8 cellular contexts compared by ENCODE assay signal in genomic region chr11:66883021-66883968, GRCh38. TPM values are rescaled to one million over a fixed set of nuclear protein-coding genes. Genes with fewer than 3 reads are reported as not detected.
A peak's percentile ranks its signal among the peaks of the same experiment; 100 is the strongest.
DNase-seq lines count a peak whose midpoint lies in the region; ATAC-seq and TF ChIP-seq lines count a peak whose summit lies in the region.

No MANE protein-coding gene starts in this region.

- ATAC-seq in DND-41 (ENCODE audit: insufficient read depth, low read depth) (no peak), sciatic nerve (peak; percentile 41), GM21825 (IDR thresholded peaks at IDR 0.05; ENCODE audit: unreplicated experiment) (no peak), HG03460 (IDR thresholded peaks at IDR 0.05; ENCODE audit: unreplicated experiment) (no peak)

- no peaks in the 10 kb centered on the region for H3K9me3 ChIP-seq in DND-41 (ENCODE audit: insufficient read depth, low read length, severe bottlenecking)
- H3K9me3 ChIP-seq in SU-DHL-6 (ENCODE audit: insufficient read depth, low read length) = no peaks in the 10 kb centered on the region
- no peaks in the 10 kb centered on the region for H3K9me3 ChIP-seq in hepatocyte (ENCODE audit: low read depth)

- H4K20me1 ChIP-seq in DND-41 (ENCODE audit: insufficient read depth, low read length) (peaks cover 7% of the 10 kb centered on the region; the same call in 1 of the 2 replicates), SU-DHL-6 (ENCODE audit: low read depth, low read length) (no peaks in the 10 kb centered on the region), hepatocyte (ENCODE audit: insufficient read depth, poor library complexity, severe bottlenecking) (no peaks in the 10 kb centered on the region)

- DNase-seq in DND-41 = peak; percentile 56
- DNase-seq in LoVo (ENCODE audit: low spot score) = peak; percentile 58
- peak in 57 of 58 donors; percentile 20 to 89 (median 70) for DNase-seq in anterior cingulate cortex (lab: John Stamatoyannopoulos, UW)
- DNase-seq in hepatocyte (ENCODE audit: low spot score) = peak; percentile 72
- DNase-seq in sciatic nerve (ENCODE audit: low spot score) = peak; percentile 85

- peaks cover 36% of the 10 kb centered on the region for H3K4me1 ChIP-seq in DND-41 (ENCODE audit: insufficient read depth, low read length)
- H3K4me1 ChIP-seq in hepatocyte (ENCODE audit: insufficient read depth) = peaks cover 13% of the 10 kb centered on the region

- H3K79me2 ChIP-seq in DND-41 (ENCODE audit: insufficient read depth, low read length) (no peaks in the 10 kb centered on the region), SU-DHL-6 (ENCODE audit: insufficient read depth, low read length) (no peaks in the 10 kb centered on the region), hepatocyte (peaks cover 2% of the 10 kb centered on the region)

- 64% methylated on average over 27 of the region's 28 CpGs for WGBS in hepatocyte (ENCODE audit: low lambda C conversion rate, missing lambda C conversion rate)

- H3K27me3 ChIP-seq in DND-41 (ENCODE audit: insufficient read depth, low read length, poor library complexity) (no peaks in the 10 kb centered on the region), SU-DHL-6 (ENCODE audit: low read length) (no peaks in the 10 kb centered on the region), hepatocyte (no peaks in the 10 kb centered on the region)

- H3K4me2 ChIP-seq in DND-41 (ENCODE audit: insufficient read depth, low read length) (no peak overlapping the region), SU-DHL-6 (ENCODE audit: low read depth, low read length, poor library complexity, severe bottlenecking) (no peak overlapping the region), hepatocyte (no peak overlapping the region)

- H3F3A ChIP-seq in SU-DHL-6 (ENCODE audit: insufficient read depth) = no peaks in the 10 kb centered on the region

- no peak overlapping the region for H3K27ac ChIP-seq in DND-41 (ENCODE audit: low read length)
- no peak overlapping the region for H3K27ac ChIP-seq in SU-DHL-6 (ENCODE audit: low read depth, low read length)
- no peak overlapping the region for H3K27ac ChIP-seq in hepatocyte

- H3K36me3 ChIP-seq in DND-41 (ENCODE audit: insufficient read depth, low read length) (no peaks in the 10 kb centered on the region), SU-DHL-6 (ENCODE audit: low read length) (no peaks in the 10 kb centered on the region), hepatocyte (replicated peaks; ENCODE audit: insufficient read depth, low read depth) (no peaks in the 10 kb centered on the region)

- H3K9ac ChIP-seq in DND-41 (ENCODE audit: low read depth, low read length) = no peak overlapping the region
- H3K9ac ChIP-seq in SU-DHL-6 (ENCODE audit: low read length) = no peak overlapping the region

- intact Hi-C loops in sciatic nerve (cut with DNase I) = no loop called here

- H2AFZ ChIP-seq in DND-41 (ENCODE audit: low read depth, low read length) (no peak overlapping the region), SU-DHL-6 (ENCODE audit: low read depth, low read length, severe bottlenecking) (peak overlapping the region; percentile 69), hepatocyte (no peak overlapping the region)

- no peak overlapping the region for H3K4me3 ChIP-seq in DND-41 (ENCODE audit: low read depth in 1 of 2, low read length in 2 of 2)
- H3K4me3 ChIP-seq in SU-DHL-6 (ENCODE audit: insufficient read depth, low read length, poor library complexity, severe bottlenecking) = no peak overlapping the region
- no peak overlapping the region for H3K4me3 ChIP-seq in hepatocyte

- H3K9me2 ChIP-seq in SU-DHL-6 (replicated peaks; ENCODE audit: insufficient read depth, low read length) (no peaks in the 10 kb centered on the region), hepatocyte (replicated peaks; ENCODE audit: insufficient read depth) (no peaks in the 10 kb centered on the region)

- TF ChIP-seq CTCF in DND-41 (IDR thresholded peaks at IDR 0.05; ENCODE audit: borderline replicate concordance, extremely low read depth, low read length, poor library complexity, severe bottlenecking) (peak; percentile 69), SU-DHL-6 (IDR thresholded peaks at IDR 0.05; ENCODE audit: insufficient read depth, low read length, poor library complexity, severe bottlenecking) (peak; percentile 70), hepatocyte (IDR thresholded peaks at IDR 0.05; ENCODE audit: poor library complexity) (peak; percentile 53)

RNA-seq across cellular contexts. Expression of gene LRFN4, which starts 26.4 kb away (rescaled TPM):
- total RNA-seq in hepatocyte (12.5 and 15.8 TPM in 2 replicates), sciatic nerve (14.5 TPM)
- 14.3 and 30.2 TPM in 2 replicates for polyA plus RNA-seq in hepatocyte

RNA-seq across cellular contexts. Expression of gene RCE1, which starts 40.1 kb away (rescaled TPM):
- total RNA-seq in hepatocyte (19.8 and 27.0 TPM in 2 replicates), sciatic nerve (16.6 TPM)
- polyA plus RNA-seq in hepatocyte = 41.4 and 42.2 TPM in 2 replicates
